Comparison of ENCODE assay signal across 8 cellular contexts in genomic region chr9:109498195-109499060, GRCh38. TPM values are rescaled to one million over a fixed set of nuclear protein-coding genes. Genes with fewer than 3 reads are reported as not detected.
DNase-seq lines count a peak whose midpoint lies in the region; ATAC-seq and TF ChIP-seq lines count a peak whose summit lies in the region.

PTPN3 (minus strand) TSS chr9:109498307; CDS start chr9:109463434, 34,873 bp downstream.

- H3K4me3 ChIP-seq in endodermal cell (ENCODE audit: low read length) (peak within 1 kb of the TSS; percentile 75), mucosa of stomach (ENCODE audit: low read length) (peak within 1 kb of the TSS; percentile 66)

- TF ChIP-seq CTCF in endodermal cell (conservative IDR thresholded peaks at IDR 0.05): no peak

- ATAC-seq in GM18498 (IDR thresholded peaks at IDR 0.05; ENCODE audit: unreplicated experiment): no peak
- ATAC-seq in GM21526 (IDR thresholded peaks at IDR 0.05; ENCODE audit: low FRiP score, unreplicated experiment): no peak
- ATAC-seq in HG03039 (IDR thresholded peaks at IDR 0.05; ENCODE audit: unreplicated experiment): no peak

- peaks cover 88% of the 10 kb centered on the region for H3K27me3 ChIP-seq in endodermal cell (ENCODE audit: control insufficient read depth, insufficient read depth, low read length, poor library complexity, severe bottlenecking)
- peaks cover 20% of the 10 kb centered on the region for H3K27me3 ChIP-seq in mucosa of stomach (ENCODE audit: control insufficient read depth, insufficient read depth, low read length)

- peaks cover 5% of the 10 kb centered on the region for H3K4me1 Mint-ChIP-seq in endodermal cell

- no peaks in the 10 kb centered on the region for H3K36me3 Mint-ChIP-seq in endodermal cell (ENCODE audit: low read depth)

- no peak within 1 kb of the TSS for H3K9ac ChIP-seq in endodermal cell (ENCODE audit: extremely low read depth, low read length, poor library complexity, severe bottlenecking)
- H3K9ac ChIP-seq in mucosa of stomach (ENCODE audit: low read length): peak within 1 kb of the TSS; percentile 70

- H3K9me3 Mint-ChIP-seq in endodermal cell: no peaks in the 10 kb centered on the region

- WGBS in endodermal cell (ENCODE audit: insufficient coverage in 1 of 2, insufficient read length in 1 of 2), 2 experiments: 6 to 14% methylated on average over 33 to 76 of the region's 76 CpGs

- in situ Hi-C loops in G401 (cut with HindIII; ENCODE audit: low sequenced_read_pairs): no loop called here

- no peak within 1 kb of the TSS for H3K27ac Mint-ChIP-seq in endodermal cell

- peaks cover 4% of the 10 kb centered on the region for H3K4me1 ChIP-seq in endodermal cell (ENCODE audit: control insufficient read depth, insufficient read depth, low read length)
- H3K4me1 ChIP-seq in mucosa of stomach (ENCODE audit: control insufficient read depth, insufficient read depth, low read length): peaks cover 27% of the 10 kb centered on the region

- peak within 1 kb of the TSS; percentile 64 for H3K4me3 Mint-ChIP-seq in endodermal cell

- H3K27me3 Mint-ChIP-seq in endodermal cell (ENCODE audit: insufficient read depth): peaks cover 87% of the 10 kb centered on the region

- peak; percentile 81 for DNase-seq in D341Med (ENCODE audit: low spot score)
- peak; percentile 35 for DNase-seq in NCI-H1105 (lab: John Stamatoyannopoulos, UW)
- DNase-seq in endodermal cell: peak; percentile 73
- DNase-seq in G401 (ENCODE audit: low spot score): no peak

- no peak within 1 kb of the TSS for H3K27ac ChIP-seq in endodermal cell (ENCODE audit: low read depth, low read length)

- no peaks in the 10 kb centered on the region for H3K36me3 ChIP-seq in endodermal cell (ENCODE audit: control insufficient read depth, insufficient read depth, low read length)
- H3K36me3 ChIP-seq in mucosa of stomach (ENCODE audit: control insufficient read depth, insufficient read depth, low read length): no peaks in the 10 kb centered on the region

- H3K9me3 ChIP-seq in endodermal cell (ENCODE audit: control insufficient read depth, low read length) (no peaks in the 10 kb centered on the region), mucosa of stomach (ENCODE audit: control insufficient read depth, low read length) (no peaks in the 10 kb centered on the region)

RNA-seq across cellular contexts. Expression of gene PTPN3, which starts in this region (rescaled TPM):
- 1 to 10 TPM; 2.7 to 4.6 TPM for total RNA-seq in endodermal cell
- 1.1 TPM for polyA plus RNA-seq in endodermal cell (2013, experiment 1 of 2)
- polyA plus RNA-seq in endodermal cell (2013, experiment 2 of 2): 1.1 TPM
- total RNA-seq in G401 (2014; rRNA removed; shearing (Covaris generic)): 0.20 and 0.37 TPM in 2 replicates
